32 cellular contexts compared by ENCODE assay signal in genomic region chr20:19777981-19778380, GRCh38. TPM values are rescaled to one million over a fixed set of nuclear protein-coding genes. Genes with fewer than 3 reads are reported as not detected.
A peak's percentile ranks its signal among the peaks of the same experiment; 100 is the strongest.
DNase-seq lines count a peak whose midpoint lies in the region; ATAC-seq, FAIRE-seq and TF ChIP-seq lines count a peak whose summit lies in the region.
"Had no signal": no experiment of that assay in that cellular context is flagged by ENCODE, and none has a peak within 500 bp of the region (broad histone marks: within the 10 kb centered on the region; RNA-seq: fewer than 3 reads in every experiment).

No MANE protein-coding gene starts in this region.

- H3K36me3 ChIP-seq in right atrium auricular region (no peaks in the 10 kb centered on the region), gastroesophageal sphincter (peaks cover 0 to under 1% of the 10 kb centered on the region in 2 donors), spleen (no peaks in the 10 kb centered on the region), neuronal stem cell (replicated peaks in 1 of 2; ENCODE audit: control insufficient read depth in 2 of 2, insufficient read depth in 2 of 2, low read length in 2 of 2) (no peaks in the 10 kb centered on the region)
- H3K36me3 ChIP-seq: MG63, neural progenitor cell, WERI-Rb-1 had no signal

- H2AK5ac ChIP-seq in neuronal stem cell (ENCODE audit: low read depth, low read length): no peak overlapping the region

- no peak overlapping the region for H2BK120ac ChIP-seq in neuronal stem cell (ENCODE audit: low read depth, low read length)

- no peak for TF ChIP-seq POLR2A in gastroesophageal sphincter (IDR thresholded peaks at IDR 0.05)
- TF ChIP-seq POLR2A in spleen (IDR thresholded peaks at IDR 0.05): no peak

- peak overlapping the region; percentile 55 to 74 for H3K27ac ChIP-seq in right atrium auricular region
- H3K27ac ChIP-seq in gastroesophageal sphincter: peak overlapping the region in 3 of 4 donors; percentile 35 to 49 (median 40)
- peak overlapping the region in 6 of 8 donors; percentile 36 to 56 (median 50) for H3K27ac ChIP-seq in spleen
- H3K27ac ChIP-seq in neuronal stem cell (replicated peaks; ENCODE audit: low read length): no peak overlapping the region
- H3K27ac ChIP-seq: neural progenitor cell, PC-9, WERI-Rb-1 had no signal

- H3K23ac ChIP-seq in neuronal stem cell (ENCODE audit: low read depth, low read length, poor library complexity): no peak overlapping the region

- no peak overlapping the region for H2BK5ac ChIP-seq in neuronal stem cell (ENCODE audit: low read length)

- intact Hi-C loops in left cardiac atrium (cut with DNase I) (no loop called here), spleen (cut with DNase I; ENCODE audit: low total_unique reads) (no loop called here)

- DNase-seq in right atrium auricular region (ENCODE audit: low spot score) (no peak), left cardiac atrium (no peak), spleen (no peak), neuronal stem cell (ENCODE audit: low spot score) (no peak), GM13977 (ENCODE audit: low spot score) (no peak), HTR-8/SVneo (ENCODE audit: insufficient read length, low spot score) (no peak)
- DNase-seq: activated CD4-positive, alpha-beta T cell treated with anti-CD3 and anti-CD28 coated beads for 48 hours; activated effector memory CD4-positive, alpha-beta T cell treated with Interleukin-2 at 50 U/mL for 16 hours; activated T-cell treated with anti-CD3 and anti-CD28 coated beads, Interleukin-2, amount 50 U/mL, for 1 hour; anterior cingulate cortex; CD4-positive, alpha-beta memory T cell; GOT3; hypothalamus; MG63; NCI-H1105 treated with DMSO at 0.1 percent for 48 hours; NCI-H2029; NCI-H345; PC-9; SHP77; stimulated activated CD4-positive, alpha-beta T cell treated with anti-CD3 and anti-CD28 coated beads, Interleukin-15, amount 100 ng/mL, for 24 hours; SW 1271; T1000; WERI-Rb-1 had no signal

- H3K4me3 ChIP-seq in right atrium auricular region (no peak overlapping the region), gastroesophageal sphincter (no peak overlapping the region), spleen (no peak overlapping the region), neuronal stem cell (ENCODE audit: low read length in 2 of 2) (no peak overlapping the region)
- H3K4me3 ChIP-seq: MG63, neural progenitor cell, PC-9 had no signal

- no peak overlapping the region for H2BK15ac ChIP-seq in neuronal stem cell (ENCODE audit: low read length)

- H3K79me1 ChIP-seq in neuronal stem cell (ENCODE audit: low read depth, low read length): no peaks in the 10 kb centered on the region

- H3K4ac ChIP-seq in neuronal stem cell (ENCODE audit: low read length): no peak overlapping the region

- H3K4me2 ChIP-seq in neuronal stem cell (ENCODE audit: insufficient read depth, low read length, poor library complexity, severe bottlenecking): no peak overlapping the region
- H3K4me2 ChIP-seq: neural progenitor cell, PC-9 had no signal

- H3K9me3 ChIP-seq in right atrium auricular region (no peaks in the 10 kb centered on the region), gastroesophageal sphincter (no peaks in the 10 kb centered on the region), spleen (no peaks in the 10 kb centered on the region), neuronal stem cell (replicated peaks in 1 of 2; ENCODE audit: control insufficient read depth in 2 of 2, insufficient read depth in 1 of 2, low read depth in 1 of 2, low read length in 2 of 2) (no peaks in the 10 kb centered on the region)
- H3K9me3 ChIP-seq: MG63 had no signal

- 63 to 82% methylated on average over 2 to 3 of the region's 3 CpGs for whole genome bisulfite sequencing in gastroesophageal sphincter (ENCODE audit: low coverage in 1 of 2), 2 donors
- WGBS in spleen, 5 donors: 84 to 97% (median 90%) methylated on average over 3 of the region's 3 CpGs
- whole genome bisulfite sequencing in neuronal stem cell (ENCODE audit: extremely low coverage in 2 of 2, insufficient read length in 2 of 2, insufficient replicate concordance in 1 of 2), 2 donors: no CpG with 5 or more reads among the region's 3 CpGs

- H3K9ac ChIP-seq in neuronal stem cell (ENCODE audit: low read depth, low read length, poor library complexity): no peak overlapping the region
- H3K9ac ChIP-seq: neural progenitor cell had no signal

- H4K8ac ChIP-seq in neuronal stem cell (ENCODE audit: low read depth, low read length): no peak overlapping the region

- in situ Hi-C loops in GM13977 (cut with MboI; ENCODE audit: low pct_unique_long_range_greater_than_20kb, low sequenced_read_pairs, unreplicated experiment): no loop called here

- no peak for TF ChIP-seq EP300 in gastroesophageal sphincter (IDR thresholded peaks at IDR 0.05)

- H3K18ac ChIP-seq in neuronal stem cell (ENCODE audit: low read length): no peak overlapping the region

- no peak overlapping the region for H4K91ac ChIP-seq in neuronal stem cell (ENCODE audit: low read depth, low read length, poor library complexity)

- TF ChIP-seq CTCF in right atrium auricular region (IDR thresholded peaks at IDR 0.05) (no peak), gastroesophageal sphincter (IDR thresholded peaks at IDR 0.05) (no peak), spleen (IDR thresholded peaks at IDR 0.05 in 8 of 11, conservative IDR thresholded peaks at IDR 0.05 in 3 of 11) (no peak), GM13977 (IDR thresholded peaks at IDR 0.05; ENCODE audit: extremely low read depth, insufficient read depth, missing control alignments) (no peak)

- H3K4me1 ChIP-seq in right atrium auricular region (peaks cover 0 to 78% of the 10 kb centered on the region in 2 donors), gastroesophageal sphincter (peaks cover 0 to 48% (median 2%) of the 10 kb centered on the region in 3 donors), spleen (peaks cover 0 to 39% (median 0%) of the 10 kb centered on the region in 6 donors), neuronal stem cell (ENCODE audit: control insufficient read depth in 2 of 2, insufficient read depth in 1 of 2, low read depth in 1 of 2, low read length in 2 of 2) (peaks cover 9 to 18% of the 10 kb centered on the region in 2 donors)

- H2AFZ ChIP-seq in neuronal stem cell (ENCODE audit: low read length): no peak overlapping the region
- H2AFZ ChIP-seq: neural progenitor cell, PC-9 had no signal

- H3K14ac ChIP-seq in neuronal stem cell (ENCODE audit: low read length): no peak overlapping the region

- ATAC-seq in left cardiac atrium (no peak), gastroesophageal sphincter (no peak), HG03432 (IDR thresholded peaks at IDR 0.05; ENCODE audit: unreplicated experiment) (no peak)
- ATAC-seq: stimulated activated memory B cell treated with anti-CD40 and anti-IgM and Interleukin-4, amounts not matched to agents 10 μg/mL and 1 μg/mL and 100 μg/mL, for 72 hours had no signal

- FAIRE-seq in HTR-8/SVneo (lab: Jason Lieb, UNC): no peak
- FAIRE-seq: bronchial epithelial cell, endothelial cell of umbilical vein, GM19239, urothelium cell line had no signal

- H2BK12ac ChIP-seq in neuronal stem cell (ENCODE audit: low read length): no peak overlapping the region

- H3K27me3 ChIP-seq in right atrium auricular region: no peaks in the 10 kb centered on the region
- no peaks in the 10 kb centered on the region for H3K27me3 ChIP-seq in gastroesophageal sphincter
- H3K27me3 ChIP-seq in spleen (replicated peaks in 1 of 7): no peaks in the 10 kb centered on the region
- no peaks in the 10 kb centered on the region for H3K27me3 ChIP-seq in neuronal stem cell (ENCODE audit: control insufficient read depth in 3 of 3, insufficient read depth in 3 of 3, low read depth in 1 of 3, low read length in 3 of 3)
- H3K27me3 ChIP-seq: MG63, neural progenitor cell had no signal

RNA-seq across cellular contexts. Expression of gene RIN2, which starts 19.9 kb away (rescaled TPM):
- 10 to 100 TPM; 33.1 to 56.6 TPM for total RNA-seq in right atrium auricular region
- total RNA-seq in left cardiac atrium: 10 to 100 TPM; 43.9 to 50.1 TPM
- 10 to 100 TPM; 44.7 to 89.5 (median 54.8) TPM for total RNA-seq in gastroesophageal sphincter
- total RNA-seq in spleen: 100 to 1,000 TPM in 2 of 7 donors, 10 to 100 TPM in 5; 56.7 to 135 (median 93.7) TPM
- polyA plus RNA-seq in spleen: 10 to 100 TPM in 1 of 3 donors, 1 to 10 TPM in 2; 4.8 to 14.5 (median 6.2) TPM
- 5.9 TPM for polyA plus RNA-seq in neuronal stem cell (2013, experiment 1 of 2)
- 5.0 TPM for polyA plus RNA-seq in neuronal stem cell (2013, experiment 2 of 2)
- total RNA-seq: activated CD8-positive, alpha-beta memory T cell treated with anti-CD3 and anti-CD28 coated beads for 36 hours had no signal
- polyA plus RNA-seq: CD4-positive, alpha-beta memory T cell had no signal
